In the genomic region with DNA sequence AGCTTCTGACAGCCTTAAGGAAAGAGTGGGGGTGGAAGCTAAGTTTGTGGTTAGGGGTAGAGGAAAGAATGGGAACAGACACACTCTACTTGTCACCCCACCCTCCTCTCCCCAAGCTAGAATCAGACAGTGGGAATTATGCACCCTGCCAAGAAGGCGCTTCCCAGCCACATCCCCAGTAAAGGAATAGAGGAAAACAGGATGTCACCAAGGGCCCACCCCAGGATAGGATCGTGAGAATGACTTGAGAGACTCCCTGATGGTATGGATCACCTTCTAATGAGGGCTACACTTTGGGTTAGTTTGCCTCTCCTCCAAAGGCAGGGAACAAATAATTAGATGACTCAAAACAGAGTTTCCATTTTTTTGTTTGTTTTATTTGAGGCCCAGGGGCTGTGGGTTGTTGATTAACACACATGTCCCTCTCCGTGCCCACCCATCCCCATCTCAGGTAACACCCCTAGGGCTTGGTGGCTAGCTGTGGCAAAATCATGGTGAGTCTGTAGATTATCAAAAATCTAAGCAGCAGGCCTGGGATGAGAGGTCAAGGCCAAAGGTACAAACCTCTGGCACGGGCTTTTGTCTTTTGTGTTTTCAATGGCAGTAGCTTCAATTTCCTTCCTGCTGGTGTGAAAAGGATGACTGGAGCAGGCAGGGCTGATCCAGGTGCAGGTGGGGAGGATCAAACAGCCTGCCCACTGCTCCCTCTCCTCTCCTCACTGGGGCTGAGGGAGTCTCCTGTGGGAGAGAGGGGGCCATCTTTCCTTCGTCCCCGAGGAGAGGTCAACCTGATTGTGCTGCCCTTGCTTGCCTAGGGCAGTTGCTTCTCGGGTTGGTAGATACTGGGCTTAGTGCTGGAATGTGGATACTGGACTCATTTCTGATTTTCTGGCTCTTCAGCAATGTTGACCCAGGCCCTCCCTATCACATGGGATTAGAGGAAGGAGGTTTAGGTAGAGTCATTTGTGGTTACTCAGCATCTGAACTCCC, we compare ENCODE assay signal across 1 cellular context.
A peak's percentile ranks its signal among the peaks of the same experiment; 100 is the strongest.
TF ChIP-seq lines count a peak whose summit lies in the region.

No MANE protein-coding gene starts in this region.

TF ChIP-seq in HepG2, 621 proteins besides CTCF, POLR2A, EP300 and RAD21 (continued from another document and continues in another):
- TF ChIP-seq ETS1 (CRISPR knock-in tag; IDR thresholded peaks at IDR 0.05), result no peak
- TF ChIP-seq ZNF329 (CRISPR knock-in tag; IDR thresholded peaks at IDR 0.05; ENCODE audit: low read depth), result peak; percentile 100
- no peak for TF ChIP-seq ZNF10 (CRISPR knock-in tag; IDR thresholded peaks at IDR 0.05; ENCODE audit: borderline replicate concordance, low read depth)
- TF ChIP-seq ZNF672 (CRISPR knock-in tag; IDR thresholded peaks at IDR 0.05), result no peak
- TF ChIP-seq KLF15 (CRISPR knock-in tag; IDR thresholded peaks at IDR 0.05; ENCODE audit: borderline replicate concordance), result no peak
- TF ChIP-seq KAT7 (CRISPR knock-in tag; IDR thresholded peaks at IDR 0.05; ENCODE audit: borderline replicate concordance), result peak; percentile 89
- TF ChIP-seq TSC22D2 (CRISPR knock-in tag; IDR thresholded peaks at IDR 0.05; ENCODE audit: borderline replicate concordance), result peak; percentile 79; the same call in 1 of the 2 replicates
- peak; percentile 49; the same call in 1 of the 2 replicates for TF ChIP-seq SRF (IDR thresholded peaks at IDR 0.05; ENCODE audit: low read depth, low read length)
- no peak for TF ChIP-seq ZNF747 (CRISPR knock-in tag; IDR thresholded peaks at IDR 0.05; ENCODE audit: borderline replicate concordance)
- TF ChIP-seq ZNF362 (CRISPR knock-in tag; IDR thresholded peaks at IDR 0.05; ENCODE audit: borderline replicate concordance), result peak; percentile 74
- TF ChIP-seq MIXL1 (CRISPR knock-in tag; IDR thresholded peaks at IDR 0.05), result peak; percentile 75
- TF ChIP-seq ZBTB33 (CRISPR knock-in tag; IDR thresholded peaks at IDR 0.05), result peak; percentile 29; the same call in 1 of the 2 replicates
- 0 out of 2 replicates have a peak, but pooled peaks have one; percentile 41 for TF ChIP-seq ZNF512 (CRISPR knock-in tag; IDR thresholded peaks at IDR 0.05)
- TF ChIP-seq BORCS8-MEF2B (CRISPR knock-in tag; IDR thresholded peaks at IDR 0.05), result peak; percentile 68
- peak; percentile 89 for TF ChIP-seq ELF3 (CRISPR knock-in tag; IDR thresholded peaks at IDR 0.05)
- TF ChIP-seq ZNF740 (CRISPR knock-in tag; IDR thresholded peaks at IDR 0.05), result 0 out of 2 replicates have a peak, but pooled peaks have one; percentile 58
- peak; percentile 53; the same call in 1 of the 2 replicates for TF ChIP-seq ZNF800 (CRISPR knock-in tag; IDR thresholded peaks at IDR 0.05)
- TF ChIP-seq ZNF773 (CRISPR knock-in tag; IDR thresholded peaks at IDR 0.05; ENCODE audit: borderline replicate concordance), result no peak
- TF ChIP-seq, protein P1, sequence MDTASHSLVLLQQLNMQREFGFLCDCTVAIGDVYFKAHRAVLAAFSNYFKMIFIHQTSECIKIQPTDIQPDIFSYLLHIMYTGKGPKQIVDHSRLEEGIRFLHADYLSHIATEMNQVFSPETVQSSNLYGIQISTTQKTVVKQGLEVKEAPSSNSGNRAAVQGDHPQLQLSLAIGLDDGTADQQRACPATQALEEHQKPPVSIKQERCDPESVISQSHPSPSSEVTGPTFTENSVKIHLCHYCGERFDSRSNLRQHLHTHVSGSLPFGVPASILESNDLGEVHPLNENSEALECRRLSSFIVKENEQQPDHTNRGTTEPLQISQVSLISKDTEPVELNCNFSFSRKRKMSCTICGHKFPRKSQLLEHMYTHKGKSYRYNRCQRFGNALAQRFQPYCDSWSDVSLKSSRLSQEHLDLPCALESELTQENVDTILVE (CRISPR knock-in tag; IDR thresholded peaks at IDR 0.05), result no peak
- TF ChIP-seq TCF12 (IDR thresholded peaks at IDR 0.05), result no peak
- TF ChIP-seq TCF12 (CRISPR knock-in tag; IDR thresholded peaks at IDR 0.05), result peak; percentile 58; the same call in 1 of the 2 replicates
- peak; percentile 87 for TF ChIP-seq KLF9 (CRISPR knock-in tag; IDR thresholded peaks at IDR 0.05; ENCODE audit: low read depth)
- TF ChIP-seq ZNF354B (CRISPR knock-in tag; IDR thresholded peaks at IDR 0.05), result 0 out of 2 replicates have a peak, but pooled peaks have one; percentile 25
- 0 out of 2 replicates have a peak, but pooled peaks have one; percentile 52 for TF ChIP-seq SP140L (CRISPR knock-in tag; IDR thresholded peaks at IDR 0.05; ENCODE audit: borderline replicate concordance)
- TF ChIP-seq HMGXB3 (CRISPR knock-in tag; IDR thresholded peaks at IDR 0.05; ENCODE audit: borderline replicate concordance), result peak; percentile 85
- TF ChIP-seq HNRNPUL1 (IDR thresholded peaks at IDR 0.05; ENCODE audit: low read depth, low read length), result peak; percentile 78; the same call in 1 of the 2 replicates
- TF ChIP-seq ZNF556 (CRISPR knock-in tag; IDR thresholded peaks at IDR 0.05; ENCODE audit: borderline replicate concordance), result 0 out of 2 replicates have a peak, but pooled peaks have one; percentile 18
- peak; percentile 90; the same call in 1 of the 2 replicates for TF ChIP-seq RARG (CRISPR knock-in tag; IDR thresholded peaks at IDR 0.05; ENCODE audit: low read depth)
- no peak for TF ChIP-seq ZNF232 (CRISPR knock-in tag; IDR thresholded peaks at IDR 0.05; ENCODE audit: borderline replicate concordance)
- peak; percentile 75 for TF ChIP-seq POLR2G (IDR thresholded peaks at IDR 0.05; ENCODE audit: low read depth, low read length)
- no peak for TF ChIP-seq ZNF550 (CRISPR knock-in tag; IDR thresholded peaks at IDR 0.05; ENCODE audit: borderline replicate concordance)
- no peak for TF ChIP-seq ZNF484 (CRISPR knock-in tag; IDR thresholded peaks at IDR 0.05; ENCODE audit: borderline replicate concordance, low read depth)
- TF ChIP-seq TBL1XR1 (IDR thresholded peaks at IDR 0.05; ENCODE audit: borderline replicate concordance, low read length, partially characterized antibody), result no peak
- TF ChIP-seq FOSL1 (CRISPR knock-in tag; IDR thresholded peaks at IDR 0.05; ENCODE audit: borderline replicate concordance), result 0 out of 2 replicates have a peak, but pooled peaks have one; percentile 52
- peak; percentile 75 for TF ChIP-seq SP5 (CRISPR knock-in tag; IDR thresholded peaks at IDR 0.05; ENCODE audit: borderline replicate concordance, low read depth)
- TF ChIP-seq ETV6 (CRISPR knock-in tag; conservative IDR thresholded peaks at IDR 0.05), result peak; percentile 90; the same call in 1 of the 2 replicates
- no peak for TF ChIP-seq FOXA1 (IDR thresholded peaks at IDR 0.05)
- TF ChIP-seq FOXA1 (CRISPR knock-in tag; IDR thresholded peaks at IDR 0.05), result peak; percentile 79
- peak; percentile 94 for TF ChIP-seq MIER3 (CRISPR knock-in tag; IDR thresholded peaks at IDR 0.05; ENCODE audit: borderline replicate concordance)
- peak; percentile 41 for TF ChIP-seq CEBPG (CRISPR knock-in tag; IDR thresholded peaks at IDR 0.05)
- peak; percentile 57 for TF ChIP-seq NFE2L2 (IDR thresholded peaks at IDR 0.05; ENCODE audit: low read length)
- no peak for TF ChIP-seq MAFG (CRISPR knock-in tag; IDR thresholded peaks at IDR 0.05)
- TF ChIP-seq, protein P2, sequence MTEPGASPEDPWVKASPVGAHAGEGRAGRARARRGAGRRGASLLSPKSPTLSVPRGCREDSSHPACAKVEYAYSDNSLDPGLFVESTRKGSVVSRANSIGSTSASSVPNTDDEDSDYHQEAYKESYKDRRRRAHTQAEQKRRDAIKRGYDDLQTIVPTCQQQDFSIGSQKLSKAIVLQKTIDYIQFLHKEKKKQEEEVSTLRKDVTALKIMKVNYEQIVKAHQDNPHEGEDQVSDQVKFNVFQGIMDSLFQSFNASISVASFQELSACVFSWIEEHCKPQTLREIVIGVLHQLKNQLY (CRISPR knock-in tag; IDR thresholded peaks at IDR 0.05), result peak; percentile 38; the same call in 1 of the 2 replicates
- TF ChIP-seq ZNF20 (CRISPR knock-in tag; IDR thresholded peaks at IDR 0.05), result no peak
- no peak for TF ChIP-seq MTF1 (CRISPR knock-in tag; IDR thresholded peaks at IDR 0.05)
- 0 out of 2 replicates have a peak, but pooled peaks have one; percentile 8 for TF ChIP-seq ZMAT3 (CRISPR knock-in tag; conservative IDR thresholded peaks at IDR 0.05)
- TF ChIP-seq ESRRA (CRISPR knock-in tag; IDR thresholded peaks at IDR 0.05; ENCODE audit: low read depth), result peak; percentile 34; the same call in 1 of the 2 replicates
